In genomic region chr13:28429685-28430290, GRCh38 we compare ENCODE assay signal across 9 cellular contexts.
DNase-seq lines count a peak whose midpoint lies in the region; ATAC-seq lines count a peak whose summit lies in the region.
"Had no signal": no experiment of that assay in that cellular context is flagged by ENCODE, and none has a peak within 500 bp of the region (broad histone marks: within the 10 kb centered on the region; RNA-seq: fewer than 3 reads in every experiment).

No MANE protein-coding gene starts in this region.

- peak; percentile 96 for ATAC-seq in GM19438 (IDR thresholded peaks at IDR 0.05; ENCODE audit: low read depth, unreplicated experiment)
- ATAC-seq in HG03066 (IDR thresholded peaks at IDR 0.05; ENCODE audit: low read depth, unreplicated experiment): peak; percentile 93
- peak; percentile 46 for ATAC-seq in T-helper 17 cell
- no peak for ATAC-seq in Right ventricle myocardium inferior

- no peaks in the 10 kb centered on the region for H3K9me3 ChIP-seq in BLaER1 treated with 17β-estradiol and CSF1 and Interleukin-3, amounts not matched to agents 10 nM and 100 nM (replicated peaks in 1 of 11)
- no peaks in the 10 kb centered on the region for H3K9me3 ChIP-seq in T-helper 17 cell (ENCODE audit: control insufficient read depth, low read length, poor library complexity, severe bottlenecking)

- peaks cover 33% of the 10 kb centered on the region for H3K27me3 Mint-ChIP-seq in T-helper 17 cell

- no peaks in the 10 kb centered on the region for H3K27me3 ChIP-seq in BLaER1 treated with 17β-estradiol and CSF1 and Interleukin-3, amounts not matched to agents 10 nM and 100 nM

- H3K4me3 Mint-ChIP-seq in T-helper 17 cell: no peak overlapping the region

- DNase-seq in T-helper 17 cell (no peak), nucleus accumbens (lab: John Stamatoyannopoulos, UW) (no peak), KBM-7 (no peak), Right ventricle myocardium inferior (ENCODE audit: missing footprints) (no peak)
- DNase-seq in stimulated activated CD4-positive, alpha-beta T cell treated with anti-CD3 and anti-CD28 coated beads, Interleukin-2, amount 100 ng/mL, for 24 hours: no peak
- DNase-seq: NCI-H1417 treated with DMSO at 0.1 percent for 48 hours had no signal

- no peak overlapping the region for H3K4me3 ChIP-seq in BLaER1 treated with 17β-estradiol and CSF1 and Interleukin-3, amounts not matched to agents 10 nM and 100 nM

- H3K27ac Mint-ChIP-seq in T-helper 17 cell: no peak overlapping the region

- peaks cover 0 to 18% (median 7%) of the 10 kb centered on the region in 10 experiments; a peak in 13 of 20 replicates for H3K4me1 ChIP-seq in BLaER1 treated with 17β-estradiol and CSF1 and Interleukin-3, amounts not matched to agents 10 nM and 100 nM

- in situ Hi-C loops in KBM-7 (cut with MboI; ENCODE audit: low pct_unique_long_range_greater_than_20kb, low sequenced_read_pairs): no loop called here

- H4K20me1 ChIP-seq in BLaER1 treated with 17β-estradiol and CSF1 and Interleukin-3, amounts not matched to agents 10 nM and 100 nM: 0 out of 22 replicates have a peak, but pooled peaks cover 0 to 4% (median 0%) of the 10 kb centered on the region in 11 experiments

- H3K9ac ChIP-seq in BLaER1 treated with 17β-estradiol and CSF1 and Interleukin-3, amounts not matched to agents 10 nM and 100 nM: no peak overlapping the region

- H3K36me3 ChIP-seq in BLaER1 treated with 17β-estradiol and CSF1 and Interleukin-3, amounts not matched to agents 10 nM and 100 nM: peaks cover 47 to 100% (median 98%) of the 10 kb centered on the region in 11 experiments

- H3K36me3 Mint-ChIP-seq in T-helper 17 cell (ENCODE audit: low read depth): no peaks in the 10 kb centered on the region

- H3K4me2 ChIP-seq in BLaER1 treated with 17β-estradiol and CSF1 and Interleukin-3, amounts not matched to agents 10 nM and 100 nM: peak overlapping the region in 6 of 11 experiments; percentile 22 to 38 (median 28); a peak in 8 of 22 replicates

- intact Hi-C loops in Right ventricle myocardium inferior (cut with DNase I): no loop called here

- H3K27ac ChIP-seq in BLaER1 treated with 17β-estradiol and CSF1 and Interleukin-3, amounts not matched to agents 10 nM and 100 nM: peak overlapping the region in 3 of 11 experiments; percentile 7 to 20 (median 12); a peak in 1 of 22 replicates

- peaks cover 3% of the 10 kb centered on the region for H3K4me1 Mint-ChIP-seq in T-helper 17 cell
